Comparison of ENCODE assay signal across 18 cellular contexts in the genomic region with DNA sequence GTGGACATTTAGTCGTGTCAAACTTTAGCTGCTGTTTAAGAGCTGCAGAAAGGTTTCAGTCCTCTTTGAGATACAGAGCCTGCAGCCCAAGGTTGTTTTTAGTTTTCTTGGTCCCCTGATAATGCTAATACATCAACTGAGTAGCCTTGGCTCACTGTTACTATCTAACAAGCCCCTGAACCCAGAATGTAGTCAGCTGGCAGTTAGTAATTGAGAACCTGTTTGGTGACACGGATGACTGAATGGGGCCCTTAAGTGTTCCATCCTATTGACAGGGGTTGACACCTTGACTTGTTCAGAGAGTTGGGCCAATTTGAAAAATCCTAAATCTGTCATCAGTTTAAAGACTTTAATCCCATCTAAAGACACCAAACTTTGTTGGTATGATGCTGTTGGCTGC. TPM values are rescaled to one million over a fixed set of nuclear protein-coding genes. Genes with fewer than 3 reads are reported as not detected.
DNase-seq lines count a peak whose midpoint lies in the region; ATAC-seq lines count a peak whose summit lies in the region.
"Had no signal": no experiment of that assay in that cellular context is flagged by ENCODE, and none has a peak within 500 bp of the region (broad histone marks: within the 10 kb centered on the region; RNA-seq: fewer than 3 reads in every experiment).

No MANE protein-coding gene starts in this region.

- ATAC-seq in GM21447 (IDR thresholded peaks at IDR 0.05; ENCODE audit: unreplicated experiment) (peak; percentile 36), HG03135 (IDR thresholded peaks at IDR 0.05; ENCODE audit: unreplicated experiment) (no peak)

- peaks cover 22% of the 10 kb centered on the region for H3K4me1 ChIP-seq in HUES48 (ENCODE audit: control insufficient read depth, insufficient read depth, low read length)

- H3K4me3 ChIP-seq in HUES48 (ENCODE audit: low read depth, low read length): no peak overlapping the region
- H3K4me3 ChIP-seq: BLaER1 treated with 17β-estradiol and CSF1 and Interleukin-3, amounts not matched to agents 10 nM and 100 nM; left ventricle myocardium inferior; SJSA1 had no signal

- no peak overlapping the region for H3K9ac ChIP-seq in HUES48 (ENCODE audit: low read depth, low read length)
- H3K9ac ChIP-seq: BLaER1 treated with 17β-estradiol and CSF1 and Interleukin-3, amounts not matched to agents 10 nM and 100 nM had no signal

- H3K27me3 ChIP-seq in HUES48 (ENCODE audit: control insufficient read depth, insufficient read depth, low read length): no peaks in the 10 kb centered on the region
- H3K27me3 ChIP-seq: BLaER1 treated with 17β-estradiol and CSF1 and Interleukin-3, amounts not matched to agents 10 nM and 100 nM; SJSA1 had no signal

- peaks cover 11% of the 10 kb centered on the region for H3K36me3 ChIP-seq in HUES48 (ENCODE audit: control insufficient read depth, insufficient read depth, low read length)
- H3K36me3 ChIP-seq: left ventricle myocardium inferior had no signal

- peak overlapping the region; percentile 30 for H3K27ac ChIP-seq in HUES48 (ENCODE audit: low read depth, low read length)
- H3K27ac ChIP-seq: 22Rv1; BLaER1 treated with 17β-estradiol and CSF1 and Interleukin-3, amounts not matched to agents 10 nM and 100 nM; left ventricle myocardium inferior; SJSA1 had no signal

- H3K9me3 ChIP-seq in HUES48 (ENCODE audit: control insufficient read depth, insufficient read depth, low read length): peaks cover 18% of the 10 kb centered on the region
- H3K9me3 ChIP-seq: left ventricle myocardium inferior, SJSA1 had no signal

- peak; percentile 5 for DNase-seq in DMS153 (lab: John Stamatoyannopoulos, UW)
- DNase-seq in DMS153 treated with DMSO at 0.1 percent for 48 hours (lab: John Stamatoyannopoulos, UW; ENCODE audit: unreplicated experiment): no peak
- peak; percentile 39 for DNase-seq in foreskin melanocyte
- DNase-seq in GDM1 (lab: John Stamatoyannopoulos, UW): no peak
- no peak for DNase-seq in occipital lobe (lab: John Stamatoyannopoulos, UW)
- DNase-seq: activated CD4-positive, alpha-beta memory T cell treated with anti-CD3 and anti-CD28 coated beads for 36 hours; activated T-cell treated with anti-CD3 and anti-CD28 coated beads, Interleukin-2, amount 50 U/mL, for 48 hours; caudate nucleus; effector CD4-positive, alpha-beta T cell; hypothalamus; left ventricle myocardium inferior; NCI-H187 had no signal

RNA-seq across cellular contexts. Expression of a gene that starts 2.8 kb away (rescaled TPM):
- total RNA-seq in occipital lobe: 9.0 TPM

RNA-seq across cellular contexts. Expression of a gene that starts 2.9 kb away (rescaled TPM):
- 19.7 TPM for total RNA-seq in occipital lobe

Comparison
In these comparisons a context has a peak if more than half of its experiments do, and no peak if none do; other contexts are left out.
1. DNase-seq: peak in DMS153 (single experiment) and foreskin melanocyte (single experiment); none in DMS153 treated with DMSO at 0.1 percent for 48 hours (single experiment), GDM1 (single experiment) and occipital lobe (single experiment).